3 cellular contexts compared by ENCODE assay signal in the genomic region with DNA sequence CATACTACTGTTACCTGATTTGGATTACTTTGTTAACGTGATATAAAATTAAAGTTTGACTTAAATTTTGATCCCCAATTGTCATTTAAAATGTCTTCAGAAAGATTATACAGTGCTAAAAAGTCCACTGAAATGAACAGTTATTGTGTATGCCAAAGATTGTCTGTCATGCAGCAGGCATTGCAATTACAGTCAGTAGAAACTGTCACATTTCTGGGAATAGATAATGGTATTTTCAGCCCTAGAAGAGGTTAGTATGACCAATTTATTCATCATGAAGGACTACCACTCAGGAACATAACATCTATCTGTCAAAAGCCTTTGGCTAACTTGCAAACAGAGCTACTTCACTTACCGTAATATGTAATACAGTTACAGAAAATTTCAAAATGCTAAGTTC.
"Had no signal": no experiment of that assay in that cellular context is flagged by ENCODE, and none has a peak within 500 bp of the region (broad histone marks: within the 10 kb centered on the region; RNA-seq: fewer than 3 reads in every experiment).

No MANE protein-coding gene starts in this region.

- DNase-seq: GDM1, GF-D8 had no signal

- H3K4me3 ChIP-seq: GM12878 had no signal
